In the genomic region with DNA sequence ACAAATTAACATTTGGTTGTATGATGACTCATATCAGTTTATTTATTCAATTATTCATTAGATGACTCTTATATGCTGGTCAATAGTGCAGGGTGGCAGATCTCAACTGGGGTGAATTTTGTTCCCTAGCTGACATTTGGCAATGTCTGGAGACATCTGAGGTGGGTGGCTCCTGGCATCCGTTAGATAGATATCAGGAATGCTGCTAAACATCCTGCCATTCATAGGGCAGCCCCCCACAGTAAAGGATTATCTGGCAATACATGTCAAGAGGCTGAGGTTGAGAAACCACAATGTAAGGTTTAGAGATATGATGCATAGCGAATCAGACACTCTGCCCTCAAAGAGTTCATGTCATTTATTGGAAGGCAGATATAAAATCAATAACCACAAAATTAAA, we compare ENCODE assay signal across 15 cellular contexts.
"Had no signal": no experiment of that assay in that cellular context is flagged by ENCODE, and none has a peak within 500 bp of the region (broad histone marks: within the 10 kb centered on the region; RNA-seq: fewer than 3 reads in every experiment).

No MANE protein-coding gene starts in this region.

- ATAC-seq: gastrocnemius medialis; heart right ventricle; left lobe of liver; mucosa of descending colon; naive thymus-derived CD8-positive, alpha-beta T cell; sciatic nerve had no signal

- H3K4me1 Mint-ChIP-seq: naive thymus-derived CD8-positive, alpha-beta T cell had no signal

- H3K9me3 Mint-ChIP-seq: dendritic cell treated with granulocyte-macrophage colony-stimulating factor and Interleukin-4, amounts not matched to agents 40 ng/mL and 50 ng/mL, for 4 days had no signal

- H3K27ac ChIP-seq: gastrocnemius medialis, heart right ventricle, neutrophil, skin epidermis had no signal

- H3K27ac Mint-ChIP-seq: dendritic cell treated with granulocyte-macrophage colony-stimulating factor and Interleukin-4, amounts not matched to agents 40 ng/mL and 50 ng/mL, for 4 days; naive thymus-derived CD8-positive, alpha-beta T cell had no signal

- H3K27me3 ChIP-seq: gastrocnemius medialis, heart right ventricle, neutrophil had no signal

- H3K36me3 ChIP-seq: gastrocnemius medialis, heart right ventricle, neutrophil had no signal

- H3K9me3 ChIP-seq: gastrocnemius medialis, heart right ventricle, mucosa of descending colon, neutrophil had no signal

- DNase-seq: gastrocnemius medialis; heart right ventricle; hypothalamus; islet precursor cell; mucosa of descending colon; naive thymus-derived CD8-positive, alpha-beta T cell; posterior cingulate gyrus; stimulated activated naive CD4-positive, alpha-beta T cell; trophoblast cell had no signal

- H3K27me3 Mint-ChIP-seq: dendritic cell treated with granulocyte-macrophage colony-stimulating factor and Interleukin-4, amounts not matched to agents 40 ng/mL and 50 ng/mL, for 4 days; naive thymus-derived CD8-positive, alpha-beta T cell had no signal

- H3K36me3 Mint-ChIP-seq: naive thymus-derived CD8-positive, alpha-beta T cell had no signal

- FAIRE-seq: colon had no signal

- H3K4me3 ChIP-seq: gastrocnemius medialis, heart right ventricle, mucosa of descending colon, skin epidermis had no signal

- H3K4me3 Mint-ChIP-seq: dendritic cell treated with granulocyte-macrophage colony-stimulating factor and Interleukin-4, amounts not matched to agents 40 ng/mL and 50 ng/mL, for 4 days; naive thymus-derived CD8-positive, alpha-beta T cell had no signal

- H3K4me1 ChIP-seq: heart right ventricle had no signal
